ENCODE assay signal across 20 cellular contexts in the genomic region with DNA sequence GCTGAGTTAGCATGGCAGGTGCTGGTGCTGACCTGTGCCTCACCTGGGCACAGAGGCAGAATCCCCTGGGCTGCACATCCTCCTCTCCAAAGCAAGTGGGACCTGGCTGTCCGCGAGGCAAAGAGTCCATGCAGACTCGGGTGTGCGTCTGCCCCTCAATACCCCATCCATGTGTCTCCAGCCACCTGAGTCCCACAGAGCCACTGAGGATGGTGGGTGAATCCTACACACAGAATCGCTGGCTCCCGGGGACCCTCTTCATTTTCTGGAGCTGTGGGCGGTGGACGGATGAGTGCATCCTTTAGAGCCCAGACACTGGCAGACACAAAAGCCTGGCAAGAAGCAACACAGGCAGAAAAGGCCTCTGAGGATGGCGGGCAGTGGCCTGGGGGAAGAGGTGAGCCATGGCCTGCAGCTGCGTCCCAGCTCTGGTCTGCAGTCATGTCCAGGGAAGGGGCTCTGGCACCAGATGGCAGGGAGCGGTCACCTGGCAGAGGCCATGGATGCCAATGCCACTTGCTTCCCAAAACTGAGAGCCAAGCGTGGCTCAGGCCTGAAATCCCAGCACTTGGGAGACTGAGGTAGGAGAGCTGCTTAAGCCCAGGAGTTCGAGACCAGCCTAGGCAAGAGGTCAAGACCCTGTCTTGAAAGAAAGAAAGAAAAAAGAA. TPM values are rescaled to one million over a fixed set of nuclear protein-coding genes. Genes with fewer than 3 reads are reported as not detected.
"Had no signal": no experiment of that assay in that cellular context is flagged by ENCODE, and none has a peak within 500 bp of the region (broad histone marks: within the 10 kb centered on the region; RNA-seq: fewer than 3 reads in every experiment).

No MANE protein-coding gene starts in this region.

- DNase-seq: activated CD4-positive, alpha-beta T cell treated with anti-CD3 and anti-CD28 coated beads, Interleukin-2, amount 10 ng/mL, durations not matched to agents 24 days and 14 days; activated CD8-positive, alpha-beta memory T cell treated with anti-CD3 and anti-CD28 coated beads, Interleukin-2, amount 50 U/mL, for 4 hours; activated CD8-positive, alpha-beta T cell treated with anti-CD3 and anti-CD28 coated beads, Interleukin-2, amount 10 ng/mL, durations not matched to agents 7 days and 5 days; activated gamma-delta T cell treated with Interleukin-2 at 50 U/mL for 16 hours; activated T-cell treated with anti-CD3 and anti-CD28 coated beads, Interleukin-2, amount 50 U/mL, for 48 hours; amniotic stem cell; body of pancreas; cerebellar nuclear complex; dermis blood vessel endothelial cell; islet precursor cell; pancreas; sigmoid colon; spleen had no signal

- H3K36me3 Mint-ChIP-seq: activated naive CD8-positive, alpha-beta T cell had no signal

- H3K27me3 Mint-ChIP-seq: activated CD4-positive, alpha-beta T cell treated with anti-CD3 and anti-CD28 coated beads, Interleukin-2, amount 10 ng/mL, durations not matched to agents 24 days and 14 days; activated naive CD8-positive, alpha-beta T cell; stimulated activated naive CD8-positive, alpha-beta T cell treated with anti-CD3 and anti-CD28 coated beads, Interleukin-15, Interleukin-2, amounts not matched to agents 100 ng/mL and 50 ng/mL, for 24 hours; type B pancreatic cell had no signal

- H3K27me3 ChIP-seq: body of pancreas, gastroesophageal sphincter, pancreas, sigmoid colon, spleen had no signal

- H3K27ac Mint-ChIP-seq: activated CD4-positive, alpha-beta T cell treated with anti-CD3 and anti-CD28 coated beads, Interleukin-2, amount 10 ng/mL, durations not matched to agents 24 days and 14 days; activated CD8-positive, alpha-beta T cell treated with anti-CD3 and anti-CD28 coated beads, Interleukin-2, amount 10 ng/mL, durations not matched to agents 7 days and 5 days; stimulated activated naive CD8-positive, alpha-beta T cell treated with anti-CD3 and anti-CD28 coated beads, Interleukin-15, Interleukin-2, amounts not matched to agents 100 ng/mL and 50 ng/mL, for 24 hours; type B pancreatic cell had no signal

- H3K9me3 ChIP-seq: body of pancreas, gastroesophageal sphincter, pancreas, sigmoid colon, spleen had no signal

- H3K27ac ChIP-seq: body of pancreas, gastroesophageal sphincter, pancreas, sigmoid colon had no signal

- H3K4me3 ChIP-seq: body of pancreas, gastroesophageal sphincter, pancreas, sigmoid colon, spleen had no signal

- H3K9me3 Mint-ChIP-seq: activated CD4-positive, alpha-beta T cell treated with anti-CD3 and anti-CD28 coated beads, Interleukin-2, amount 10 ng/mL, durations not matched to agents 24 days and 14 days; stimulated activated naive CD8-positive, alpha-beta T cell treated with anti-CD3 and anti-CD28 coated beads, Interleukin-15, Interleukin-2, amounts not matched to agents 100 ng/mL and 50 ng/mL, for 24 hours; type B pancreatic cell had no signal

- H3K4me3 Mint-ChIP-seq: activated CD4-positive, alpha-beta T cell treated with anti-CD3 and anti-CD28 coated beads, Interleukin-2, amount 10 ng/mL, durations not matched to agents 24 days and 14 days; activated CD8-positive, alpha-beta T cell treated with anti-CD3 and anti-CD28 coated beads, Interleukin-2, amount 10 ng/mL, durations not matched to agents 7 days and 5 days; activated naive CD8-positive, alpha-beta T cell; stimulated activated naive CD8-positive, alpha-beta T cell treated with anti-CD3 and anti-CD28 coated beads, Interleukin-15, Interleukin-2, amounts not matched to agents 100 ng/mL and 50 ng/mL, for 24 hours; type B pancreatic cell had no signal

RNA-seq across cellular contexts. Expression of a gene that starts 39.6 kb away (rescaled TPM):
- total RNA-seq: activated CD4-positive, alpha-beta T cell treated with anti-CD3 and anti-CD28 coated beads, Interleukin-2, amount 10 ng/mL, durations not matched to agents 24 days and 14 days; activated CD8-positive, alpha-beta T cell treated with anti-CD3 and anti-CD28 coated beads, Interleukin-2, amount 10 ng/mL, durations not matched to agents 7 days and 5 days; lung microvascular endothelial cell; mononuclear cell; T-helper 1 cell treated with Interleukin-12 subunit alpha and Interleukin-12 subunit beta and Interleukin-4 antibody, amounts not matched to agents 30 ng/mL and 1 ng/mL, for 36 hours had no signal

RNA-seq across cellular contexts. Expression of a gene that starts 42.2 kb away (rescaled TPM):
- total RNA-seq: activated CD4-positive, alpha-beta T cell treated with anti-CD3 and anti-CD28 coated beads, Interleukin-2, amount 10 ng/mL, durations not matched to agents 24 days and 14 days; activated CD8-positive, alpha-beta T cell treated with anti-CD3 and anti-CD28 coated beads, Interleukin-2, amount 10 ng/mL, durations not matched to agents 7 days and 5 days; mononuclear cell; spleen; T-helper 1 cell treated with Interleukin-12 subunit alpha and Interleukin-12 subunit beta and Interleukin-4 antibody, amounts not matched to agents 30 ng/mL and 1 ng/mL, for 36 hours had no signal

RNA-seq across cellular contexts. Expression of a gene that starts 46.9 kb away (rescaled TPM):
- total RNA-seq: activated CD8-positive, alpha-beta T cell treated with anti-CD3 and anti-CD28 coated beads, Interleukin-2, amount 10 ng/mL, durations not matched to agents 7 days and 5 days; mononuclear cell had no signal
